In genomic region chr6:3959385-3959784, GRCh38 we compare ENCODE assay signal across 11 cellular contexts.
"Had no signal": no experiment of that assay in that cellular context is flagged by ENCODE, and none has a peak within 500 bp of the region (broad histone marks: within the 10 kb centered on the region; RNA-seq: fewer than 3 reads in every experiment).

No MANE protein-coding gene starts in this region.

- H3K4me3 Mint-ChIP-seq: GM23338, H9, HFFc6 had no signal

- H3K9me3 ChIP-seq: HAP-1 had no signal

- H3K27ac Mint-ChIP-seq: GM23338, H9, HFFc6 had no signal

- FAIRE-seq: H1, H54 had no signal

- ATAC-seq: GM23338, HCT116 had no signal

- H3K9ac ChIP-seq: GM23248 had no signal

- H3K9me3 Mint-ChIP-seq: GM23338, HFFc6 had no signal

- H3K4me3 ChIP-seq: GM23248, GM23338, HAP-1 had no signal

- H3K4me2 ChIP-seq: GM23338 had no signal

- H3K36me3 ChIP-seq: HAP-1 had no signal

- H3K4me1 ChIP-seq: HAP-1 had no signal

- H2AFZ ChIP-seq: GM23248, GM23338 had no signal

- DNase-seq: GM23248, GOT3, H7, H9, HCEC 1CT, HFFc6 had no signal

- H3K27ac ChIP-seq: GM23248 had no signal
